Comparison of ENCODE assay signal across 1 cellular context in genomic region chr9:105647595-105648349, GRCh38.
A peak's percentile ranks its signal among the peaks of the same experiment; 100 is the strongest.
TF ChIP-seq lines count a peak whose summit lies in the region.

No MANE protein-coding gene starts in this region.

TF ChIP-seq in K562, 482 proteins besides CTCF, POLR2A, EP300 and RAD21 (continues in another document):
- TF ChIP-seq NCOA4 (IDR thresholded peaks at IDR 0.05; ENCODE audit: partially characterized antibody) (no peak), TFAM (CRISPR knock-in tag; conservative IDR thresholded peaks at IDR 0.05) (no peak), SETDB1 (IDR thresholded peaks at IDR 0.05; ENCODE audit: low read length) (no peak), MTA2 (IDR thresholded peaks at IDR 0.05; ENCODE audit: low read depth) (peak; percentile 96), USF2 (CRISPR knock-in tag; IDR thresholded peaks at IDR 0.05) (no peak), PYGO2 (tag; IDR thresholded peaks at IDR 0.05) (no peak), SUPT5H (IDR thresholded peaks at IDR 0.05) (no peak), GTF2E2 (tag; IDR thresholded peaks at IDR 0.05) (peak; percentile 36; the same call in 1 of the 2 replicates), ZNF217 (CRISPR knock-in tag; IDR thresholded peaks at IDR 0.05) (no peak), RHOXF2B (CRISPR knock-in tag; conservative IDR thresholded peaks at IDR 0.05) (no peak), BCOR (IDR thresholded peaks at IDR 0.05) (peak; percentile 50; the same call in 1 of the 2 replicates), PURB (CRISPR knock-in tag; IDR thresholded peaks at IDR 0.05; ENCODE audit: low read depth) (no peak), LARP7 (IDR thresholded peaks at IDR 0.05) (no peak), HMG20A (CRISPR knock-in tag; conservative IDR thresholded peaks at IDR 0.05) (no peak), ZBTB12 (CRISPR knock-in tag; IDR thresholded peaks at IDR 0.05) (no peak), DLX4 (CRISPR knock-in tag; IDR thresholded peaks at IDR 0.05) (no peak), ZNF184 (CRISPR knock-in tag; IDR thresholded peaks at IDR 0.05) (no peak), MYBL2 (IDR thresholded peaks at IDR 0.05; ENCODE audit: low read depth) (no peak), MYBL2 (CRISPR knock-in tag; IDR thresholded peaks at IDR 0.05; ENCODE audit: borderline replicate concordance) (no peak), ZNF124 (CRISPR knock-in tag; IDR thresholded peaks at IDR 0.05) (no peak), KAT8 (IDR thresholded peaks at IDR 0.05; ENCODE audit: low read depth) (no peak), ZNF282 (CRISPR knock-in tag; IDR thresholded peaks at IDR 0.05) (no peak), CREBBP (IDR thresholded peaks at IDR 0.05; ENCODE audit: low read depth, low read length) (no peak), TARDBP (IDR thresholded peaks at IDR 0.05) (peak; percentile 79; the same call in 1 of the 2 replicates), ELK1 (CRISPR knock-in tag; IDR thresholded peaks at IDR 0.05) (no peak), ZNF134 (CRISPR knock-in tag; conservative IDR thresholded peaks at IDR 0.05) (no peak), RFX5 (IDR thresholded peaks at IDR 0.05; ENCODE audit: low read depth, low read length) (no peak), TCF3 (CRISPR knock-in tag; IDR thresholded peaks at IDR 0.05) (peak; percentile 94), BRD4 (IDR thresholded peaks at IDR 0.05) (no peak), ZNF76 (CRISPR knock-in tag; IDR thresholded peaks at IDR 0.05; ENCODE audit: borderline replicate concordance) (no peak), U2AF1 (optimal IDR thresholded peaks at IDR 0.05; ENCODE audit: low read depth, low read length) (no peak), ADNP (tag; IDR thresholded peaks at IDR 0.05) (no peak), AFF1 (IDR thresholded peaks at IDR 0.05; ENCODE audit: low read depth in 1 of 2, partially characterized antibody in 2 of 2) (peak; percentile 19 to 83), TFE3 (CRISPR knock-in tag; IDR thresholded peaks at IDR 0.05) (no peak), ARNT (IDR thresholded peaks at IDR 0.05) (no peak; a peak in 1 of 4 replicates), ZNF586 (CRISPR knock-in tag; conservative IDR thresholded peaks at IDR 0.05) (no peak), SNIP1 (IDR thresholded peaks at IDR 0.05; ENCODE audit: low read depth) (no peak), NCOA6 (IDR thresholded peaks at IDR 0.05) (no peak), RFX1 (IDR thresholded peaks at IDR 0.05) (peak; percentile 53), ZNF224 (CRISPR knock-in tag; IDR thresholded peaks at IDR 0.05) (no peak), ATF1 (CRISPR knock-in tag; IDR thresholded peaks at IDR 0.05) (no peak), ATF1 (tag; IDR thresholded peaks at IDR 0.05) (peak; percentile 56; the same call in 1 of the 2 replicates), ZNF551 (CRISPR knock-in tag; IDR thresholded peaks at IDR 0.05) (no peak), PBX2 (CRISPR knock-in tag; IDR thresholded peaks at IDR 0.05; ENCODE audit: low read depth) (no peak), PBX2 (tag; conservative IDR thresholded peaks at IDR 0.05; ENCODE audit: low read depth) (peak; percentile 65; the same call in 1 of the 2 replicates), FOXP4 (CRISPR knock-in tag; IDR thresholded peaks at IDR 0.05; ENCODE audit: borderline replicate concordance) (no peak), ZNF133 (CRISPR knock-in tag; IDR thresholded peaks at IDR 0.05) (no peak), MNT (conservative IDR thresholded peaks at IDR 0.05) (peak in 1 of 2 experiments; percentile 63; a peak in 2 of 4 replicates), KLF13 (tag; IDR thresholded peaks at IDR 0.05; ENCODE audit: borderline replicate concordance, low read depth) (peak; percentile 16; the same call in 1 of the 2 replicates), TAF1 (IDR thresholded peaks at IDR 0.05; ENCODE audit: control insufficient read depth, extremely low read depth, insufficient read depth, low read length, severe bottlenecking) (peak; percentile 29), SFPQ (IDR thresholded peaks at IDR 0.05; ENCODE audit: low read depth, low read length) (no peak), SMAD4 (CRISPR knock-in tag; conservative IDR thresholded peaks at IDR 0.05) (peak; percentile 87), DNMT1 (IDR thresholded peaks at IDR 0.05) (no peak)
